11 cellular contexts compared by ENCODE assay signal in genomic region chr3:13019243-13019701, GRCh38. TPM values are rescaled to one million over a fixed set of nuclear protein-coding genes. Genes with fewer than 3 reads are reported as not detected.
DNase-seq lines count a peak whose midpoint lies in the region; ATAC-seq, FAIRE-seq and TF ChIP-seq lines count a peak whose summit lies in the region.
"Had no signal": no experiment of that assay in that cellular context is flagged by ENCODE, and none has a peak within 500 bp of the region (broad histone marks: within the 10 kb centered on the region; RNA-seq: fewer than 3 reads in every experiment).

No MANE protein-coding gene starts in this region.

- H3K4me3 ChIP-seq in SK-N-SH (ENCODE audit: low read depth in 2 of 2, low read length in 1 of 2), result no peak overlapping the region

- H3K9me3 Mint-ChIP-seq in glutamatergic neuron (ENCODE audit: unreplicated experiment), result peaks cover 43% of the 10 kb centered on the region
- H3K9me3 Mint-ChIP-seq: activated T-helper 1 cell treated with anti-CD3 and anti-CD28 coated beads, Interleukin-12 subunit alpha, Interleukin-12 subunit beta, Interleukin-2, Interleukin-4 antibody, amounts not matched to agents 30 ng/mL and 10 ng/mL and 1 ng/mL, durations not matched to agents 14 hours and 24 hours and 36 hours had no signal

- no peaks in the 10 kb centered on the region for H3K9me3 ChIP-seq in SK-N-SH
- H3K9me3 ChIP-seq: neutrophil had no signal

- CTCF ChIA-PET in SK-N-SH (lab: Yijun Ruan, JAX), result interaction anchor here (0.9 to 2.0 kb wide), 2 partner anchors 24 to 72 kb away, joined by 4 to 10 read pairs; no protein-coding TSS in a partner anchor

- no peaks in the 10 kb centered on the region for H3K27me3 ChIP-seq in SK-N-SH (ENCODE audit: insufficient read depth)
- H3K27me3 ChIP-seq: neutrophil had no signal

- ATAC-seq in GM18519 (IDR thresholded peaks at IDR 0.05; ENCODE audit: low FRiP score, unreplicated experiment) (no peak), GM21423 (IDR thresholded peaks at IDR 0.05; ENCODE audit: unreplicated experiment) (no peak)

- H3K27ac Mint-ChIP-seq in glutamatergic neuron (ENCODE audit: unreplicated experiment), result peak overlapping the region; percentile 99
- H3K27ac Mint-ChIP-seq: activated T-helper 1 cell treated with anti-CD3 and anti-CD28 coated beads, Interleukin-12 subunit alpha, Interleukin-12 subunit beta, Interleukin-2, Interleukin-4 antibody, amounts not matched to agents 30 ng/mL and 10 ng/mL and 1 ng/mL, durations not matched to agents 14 hours and 24 hours and 36 hours had no signal

- no peaks in the 10 kb centered on the region for H3K79me2 ChIP-seq in SK-N-SH (ENCODE audit: insufficient read depth)

- FAIRE-seq in GM19239 (lab: Jason Lieb, UNC), result no peak

- DNase-seq in EL, result peak; percentile 90
- peak; percentile 70 for DNase-seq in SK-N-SH
- DNase-seq in glutamatergic neuron, result peak; percentile 80
- peak; percentile 35 for DNase-seq in renal cortical epithelial cell (ENCODE audit: low read depth)
- no peak for DNase-seq in GM19239 (ENCODE audit: insufficient read length, low spot score)
- DNase-seq in SKM-1 treated with dmso at 0.1 percent for 144 hours (lab: John Stamatoyannopoulos, UW; ENCODE audit: unreplicated experiment), result no peak
- DNase-seq: NCI-H1436 had no signal

- H3K27ac ChIP-seq in SK-N-SH (ENCODE audit: low read depth in 2 of 2, low read length in 1 of 2), result peak overlapping the region in 1 of 2 experiments; percentile 94; a peak in 2 of 4 replicates
- H3K27ac ChIP-seq: neutrophil had no signal

- peak overlapping the region; percentile 97 for H3K4me3 Mint-ChIP-seq in glutamatergic neuron (ENCODE audit: unreplicated experiment)
- H3K4me3 Mint-ChIP-seq: activated T-helper 1 cell treated with anti-CD3 and anti-CD28 coated beads, Interleukin-12 subunit alpha, Interleukin-12 subunit beta, Interleukin-2, Interleukin-4 antibody, amounts not matched to agents 30 ng/mL and 10 ng/mL and 1 ng/mL, durations not matched to agents 14 hours and 24 hours and 36 hours had no signal

- WGBS in SK-N-SH (ENCODE audit: low lambda C conversion rate), result 81% methylated on average over 16 of the region's 18 CpGs

- H3F3A ChIP-seq in SK-N-SH (replicated peaks; ENCODE audit: insufficient read depth), result no peaks in the 10 kb centered on the region

- H3K4me1 Mint-ChIP-seq in glutamatergic neuron (ENCODE audit: low read depth, unreplicated experiment), result peaks cover 48% of the 10 kb centered on the region

- TF ChIP-seq EP300 in SK-N-SH (IDR thresholded peaks at IDR 0.05; ENCODE audit: borderline replicate concordance in 1 of 2, low read depth in 1 of 2, low read length in 1 of 2), result peak in 1 of 2 experiments; percentile 29; a peak in 1 of 4 replicates

- POLR2A ChIA-PET in SK-N-SH (lab: Yijun Ruan, JAX), result no interaction called here

- H3K9ac ChIP-seq in SK-N-SH, result no peak overlapping the region

- H3K4me2 ChIP-seq in SK-N-SH, result no peak overlapping the region

- no peaks in the 10 kb centered on the region for H4K20me1 ChIP-seq in SK-N-SH (ENCODE audit: insufficient read depth)

- H3K27me3 Mint-ChIP-seq in glutamatergic neuron (ENCODE audit: unreplicated experiment), result peaks cover 41% of the 10 kb centered on the region

- no peaks in the 10 kb centered on the region for H3K9me2 ChIP-seq in SK-N-SH

- H3K4me1 ChIP-seq in SK-N-SH (ENCODE audit: control insufficient read depth in 1 of 2, insufficient read depth in 2 of 2, low read depth in 1 of 2, low read length in 1 of 2), result peaks cover 29 to 90% of the 10 kb centered on the region in 2 experiments

- TF ChIP-seq CTCF in SK-N-SH (IDR thresholded peaks at IDR 0.05) (no peak), glutamatergic neuron (IDR thresholded peaks at IDR 0.05; ENCODE audit: partially characterized antibody, unreplicated experiment) (no peak)

- H3K36me3 Mint-ChIP-seq in glutamatergic neuron (ENCODE audit: unreplicated experiment), result no peaks in the 10 kb centered on the region

- no peak for TF ChIP-seq RAD21 in SK-N-SH (IDR thresholded peaks at IDR 0.05; ENCODE audit: low read length)

- no peaks in the 10 kb centered on the region for H3K36me3 ChIP-seq in SK-N-SH (replicated peaks in 1 of 2; ENCODE audit: control insufficient read depth in 1 of 2, insufficient read depth in 2 of 2, low read length in 1 of 2)
- H3K36me3 ChIP-seq: neutrophil had no signal

- H2AFZ ChIP-seq in SK-N-SH (ENCODE audit: low read depth), result no peak overlapping the region

TF ChIP-seq in SK-N-SH, 30 proteins besides CTCF, POLR2A, EP300 and RAD21:
- TF ChIP-seq MEF2A (IDR thresholded peaks at IDR 0.05; ENCODE audit: borderline replicate concordance, low read depth) (no peak), RCOR1 (IDR thresholded peaks at IDR 0.05; ENCODE audit: low read length) (0 out of 2 replicates have a peak, but pooled peaks have one; percentile 52)

RNA-seq across cellular contexts. Expression of gene IQSEC1, which starts 54.0 kb away (rescaled TPM):
- 4.4 and 6.2 TPM in 2 replicates for polyA plus RNA-seq in SK-N-SH (2012; rRNA removed)
- 4.2 and 5.9 TPM in 2 replicates for polyA plus RNA-seq in SK-N-SH (2012; cell fraction: cytosol; rRNA removed)
- polyA plus RNA-seq in SK-N-SH (2012; cell fraction: nucleus; rRNA removed), result 23.8 and 26.1 TPM in 2 replicates
- total RNA-seq in glutamatergic neuron (ENCODE audit: unreplicated experiment), result 211 TPM
- 5.9 and 23.8 TPM in 2 replicates for total RNA-seq in renal cortical epithelial cell

Comparison
In these comparisons a context has a peak if more than half of its experiments do, and no peak if none do; other contexts are left out.
1. DNase-seq: peak in EL (single experiment), SK-N-SH (single experiment), glutamatergic neuron (single experiment) and renal cortical epithelial cell (single experiment); none in GM19239 (single experiment) and SKM-1 treated with dmso at 0.1 percent for 144 hours (single experiment).